1 cellular context compared by ENCODE assay signal in genomic region chr22:36469094-36469710, GRCh38.
TF ChIP-seq lines count a peak whose summit lies in the region.

No MANE protein-coding gene starts in this region.

TF ChIP-seq in A549, 52 proteins besides CTCF, POLR2A, EP300 and RAD21 (continued from another document):
- no peak for TF ChIP-seq BCL3 (IDR thresholded peaks at IDR 0.05)
- TF ChIP-seq MAX (IDR thresholded peaks at IDR 0.05): no peak
- TF ChIP-seq JUNB (IDR thresholded peaks at IDR 0.05): no peak
- TF ChIP-seq CEBPB (IDR thresholded peaks at IDR 0.05): no peak
- TF ChIP-seq RCOR1 (IDR thresholded peaks at IDR 0.05; ENCODE audit: low read depth, low read length): no peak
TF ChIP-seq in A549: peak in this region for 0.
